In the genomic region with DNA sequence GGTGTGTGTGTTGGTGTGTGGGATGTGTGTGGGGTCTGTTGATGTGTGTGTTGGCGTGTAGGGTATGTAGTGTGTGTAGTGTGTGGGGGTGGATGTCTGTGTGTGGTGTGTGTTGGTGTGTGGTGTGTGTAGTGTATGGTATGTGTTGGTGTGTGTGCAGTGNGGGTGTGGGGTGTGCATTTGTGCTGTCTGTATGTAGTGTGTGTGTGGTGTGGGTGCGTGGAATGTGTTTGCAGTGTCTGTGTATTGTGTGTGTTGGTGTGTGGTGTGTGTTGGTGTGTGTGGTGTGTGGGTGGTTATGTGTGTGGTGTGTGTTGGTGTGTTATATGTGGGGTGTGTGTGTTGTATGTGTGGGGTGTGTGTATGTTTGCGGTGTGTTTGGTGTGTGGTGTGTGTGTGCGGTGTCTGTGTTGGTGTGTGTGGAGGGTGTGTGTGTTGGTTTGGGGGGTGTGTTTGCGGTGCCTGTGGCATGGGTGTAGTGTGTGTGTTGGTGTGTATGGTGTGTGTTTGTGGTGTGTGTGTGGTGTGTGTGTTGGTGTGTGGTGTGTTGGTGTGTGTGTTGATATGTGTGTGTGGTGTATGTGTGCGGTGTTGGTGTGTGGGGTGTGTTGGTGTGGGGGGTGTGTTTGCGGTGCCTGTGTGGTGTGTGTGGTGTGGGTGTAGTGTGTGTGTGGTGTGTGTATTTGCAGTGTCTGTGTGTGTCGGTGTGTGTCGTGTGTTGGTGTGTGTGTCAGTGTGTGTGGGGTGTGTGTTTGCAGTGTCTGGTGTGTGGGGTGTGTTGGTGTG, we compare ENCODE assay signal across 24 cellular contexts. TPM values are rescaled to one million over a fixed set of nuclear protein-coding genes. Genes with fewer than 3 reads are reported as not detected.
DNase-seq lines count a peak whose midpoint lies in the region; ATAC-seq and TF ChIP-seq lines count a peak whose summit lies in the region.
"Had no signal": no experiment of that assay in that cellular context is flagged by ENCODE, and none has a peak within 500 bp of the region (broad histone marks: within the 10 kb centered on the region; RNA-seq: fewer than 3 reads in every experiment).

No MANE protein-coding gene starts in this region.

- no peak for TF ChIP-seq POLR2A in gastrocnemius medialis (IDR thresholded peaks at IDR 0.05)

- no peaks in the 10 kb centered on the region for H3K9me3 ChIP-seq in BLaER1
- H3K9me3 ChIP-seq in Panc1 (ENCODE audit: control insufficient read depth, insufficient read depth, low read depth, low read length), result no peaks in the 10 kb centered on the region
- H3K9me3 ChIP-seq in fibroblast of lung (ENCODE audit: control insufficient read depth, insufficient read depth, low read depth, low read length), result no peaks in the 10 kb centered on the region
- no peaks in the 10 kb centered on the region for H3K9me3 ChIP-seq in gastrocnemius medialis
- H3K9me3 ChIP-seq in heart right ventricle, result no peaks in the 10 kb centered on the region
- H3K9me3 ChIP-seq: adrenal gland, left lung, uterus had no signal

- H3K36me3 ChIP-seq in BLaER1, result peaks cover 44% of the 10 kb centered on the region; the same call in 1 of the 2 replicates
- H3K36me3 ChIP-seq in Panc1 (ENCODE audit: control insufficient read depth, insufficient read depth, low read length), result no peaks in the 10 kb centered on the region
- H3K36me3 ChIP-seq in fibroblast of lung (ENCODE audit: control insufficient read depth, insufficient read depth, low read length), result no peaks in the 10 kb centered on the region
- H3K36me3 ChIP-seq in gastrocnemius medialis, result no peaks in the 10 kb centered on the region
- peaks cover 0 to 4% (median 0%) of the 10 kb centered on the region in 9 donors for H3K36me3 ChIP-seq in heart right ventricle
- H3K36me3 ChIP-seq: adrenal gland, uterus had no signal

- H3K27ac ChIP-seq in BLaER1, result peak overlapping the region; percentile 10
- H3K27ac ChIP-seq in Panc1 (ENCODE audit: low read length), result peak overlapping the region; percentile 96
- H3K27ac ChIP-seq in fibroblast of lung (ENCODE audit: insufficient read depth, low read length), result peak overlapping the region; percentile 4
- H3K27ac ChIP-seq in gastrocnemius medialis, result peak overlapping the region; percentile 90 to 97 (median 94)
- peak overlapping the region in 1 of 10 donors; percentile 77 for H3K27ac ChIP-seq in heart right ventricle
- H3K27ac ChIP-seq: left lung, uterus had no signal

- H3K4me1 ChIP-seq in BLaER1, result peaks cover 99% of the 10 kb centered on the region
- H3K4me1 ChIP-seq in Panc1 (ENCODE audit: control insufficient read depth, insufficient read depth, low read length), result peaks cover 67% of the 10 kb centered on the region
- H3K4me1 ChIP-seq in fibroblast of lung (ENCODE audit: control insufficient read depth, extremely low read depth, insufficient read depth, low read length), result peaks cover 27% of the 10 kb centered on the region
- peaks cover 90 to 100% of the 10 kb centered on the region in 2 donors for H3K4me1 ChIP-seq in gastrocnemius medialis
- H3K4me1 ChIP-seq in heart right ventricle, result peaks cover 25 to 91% (median 75%) of the 10 kb centered on the region in 9 donors

- H3K27me3 ChIP-seq in BLaER1, result no peaks in the 10 kb centered on the region
- H3K27me3 ChIP-seq in Panc1 (ENCODE audit: control insufficient read depth, insufficient read depth, low read length), result no peaks in the 10 kb centered on the region
- H3K27me3 ChIP-seq in fibroblast of lung (ENCODE audit: control insufficient read depth, insufficient read depth, low read length), result no peaks in the 10 kb centered on the region
- no peaks in the 10 kb centered on the region for H3K27me3 ChIP-seq in gastrocnemius medialis
- no peaks in the 10 kb centered on the region for H3K27me3 ChIP-seq in heart right ventricle
- H3K27me3 ChIP-seq: adrenal gland, left lung, uterus had no signal

- H3K79me2 ChIP-seq in fibroblast of lung (ENCODE audit: control insufficient read depth, insufficient read depth, low read length), result peaks cover 52% of the 10 kb centered on the region

- H3K4me2 ChIP-seq in BLaER1, result peak overlapping the region; percentile 45
- H3K4me2 ChIP-seq in fibroblast of lung (ENCODE audit: extremely low read depth, insufficient read depth, low read length), result no peak overlapping the region

- 93 to 96% methylated on average over 9 of the region's 9 CpGs for WGBS in heart right ventricle, 2 donors

- in situ Hi-C loops in Panc1 (cut with HindIII; ENCODE audit: low pct_unique_long_range_greater_than_20kb, low sequenced_read_pairs), result no loop called here
- in situ Hi-C loops in gastrocnemius medialis (cut with MboI; ENCODE audit: low sequenced_read_pairs in 4 of 4), result no loop called here

- TF ChIP-seq CTCF in Panc1 (IDR thresholded peaks at IDR 0.05) (no peak), fibroblast of lung (conservative IDR thresholded peaks at IDR 0.05 in 1 of 2, IDR thresholded peaks at IDR 0.05 in 1 of 2; ENCODE audit: low read depth in 1 of 2, low read length in 2 of 2) (no peak), gastrocnemius medialis (IDR thresholded peaks at IDR 0.05 in 4 of 5, conservative IDR thresholded peaks at IDR 0.05 in 1 of 5) (no peak), heart right ventricle (IDR thresholded peaks at IDR 0.05) (no peak)

- CTCF ChIA-PET in Panc1 (lab: Charles Lee), result no interaction called here

- intact Hi-C loops in Panc1 (cut with micrococcal nuclease; ENCODE audit: unreplicated experiment) (no loop called here), gastrocnemius medialis (cut with DNase I; ENCODE audit: low total_unique reads) (loop anchor here (5.0 kb wide), 1 partner anchor 1331 kb away; no protein-coding TSS in a partner anchor), heart right ventricle (cut with DNase I) (no loop called here)

- no peak for DNase-seq in Panc1 (ENCODE audit: low read depth, low spot score)
- DNase-seq in fibroblast of lung (ENCODE audit: low read depth in 2 of 2), result no peak
- no peak for DNase-seq in gastrocnemius medialis
- DNase-seq in superior temporal gyrus (ENCODE audit: extremely low spot score), result no peak
- no peak for DNase-seq in SHP77 treated with DMSO at 0.1 percent for 48 hours (lab: John Stamatoyannopoulos, UW)
- no peak for DNase-seq in 8988T
- no peak for DNase-seq in heart right ventricle
- DNase-seq: ACHN; activated CD8-positive, alpha-beta memory T cell treated with anti-CD3 and anti-CD28 coated beads for 24 hours; activated T-cell treated with anti-CD3 and anti-CD28 coated beads, Interleukin-2, amount 50 U/mL, for 24 hours; CD4-positive, alpha-beta T cell; dermis blood vessel endothelial cell; DMS153; hippocampal formation; left lung; NCI-H1048; NCI-H2029; NCI-H2227 treated with DMSO at 0.1 percent for 48 hours; NCI-H774; Right ventricle myocardium superior; stimulated activated CD4-positive, alpha-beta T cell treated with anti-CD3 and anti-CD28 coated beads, Interleukin-4, amount 100 ng/mL, for 24 hours had no signal

- H3K4me3 ChIP-seq in BLaER1 (no peak overlapping the region), Panc1 (ENCODE audit: low read depth in 2 of 2, low read length in 2 of 2) (no peak overlapping the region), fibroblast of lung (replicated peaks in 1 of 4; ENCODE audit: control extremely low read depth in 1 of 4, insufficient read depth in 1 of 4, low read depth in 3 of 4, low read length in 4 of 4) (no peak overlapping the region), gastrocnemius medialis (no peak overlapping the region), heart right ventricle (no peak overlapping the region)
- H3K4me3 ChIP-seq: adrenal gland, left lung, uterus had no signal

- H2AFZ ChIP-seq in fibroblast of lung (ENCODE audit: low read length), result no peak overlapping the region

- ATAC-seq in Panc1, result no peak
- no peak for ATAC-seq in gastrocnemius medialis
- no peak for ATAC-seq in heart right ventricle
- ATAC-seq: left lung had no signal

- no TSS peak for BruUV-seq in Panc1 (replicated peaks; lab: Mats Ljungman, UMichigan)

- peaks cover 100% of the 10 kb centered on the region for H4K20me1 ChIP-seq in BLaER1
- H4K20me1 ChIP-seq in fibroblast of lung (ENCODE audit: control insufficient read depth, extremely low read depth, insufficient read depth, low read length), result no peaks in the 10 kb centered on the region

- POLR2A ChIA-PET in Panc1 (lab: Charles Lee), result no interaction called here

- H3K9ac ChIP-seq in BLaER1, result no peak overlapping the region
- H3K9ac ChIP-seq in fibroblast of lung (ENCODE audit: insufficient read depth, low read length), result no peak overlapping the region

RNA-seq across cellular contexts. Expression of a gene that starts 14.7 kb away (rescaled TPM):
- total RNA-seq in Panc1 (2021; ENCODE audit: unreplicated experiment) (124 TPM), fibroblast of lung (12.6 and 17.0 TPM in 2 replicates), gastrocnemius medialis (10 to 100 TPM; 36.6 to 89.4 (median 79.7) TPM), heart right ventricle (10 to 100 TPM; 17.3 to 37.9 (median 20.9) TPM)
- polyA plus RNA-seq in Panc1 (2012; ENCODE audit: insufficient read length), result 115 TPM
- polyA plus RNA-seq in fibroblast of lung (6.6 and 10.1 TPM in 2 replicates), heart right ventricle (10 to 100 TPM; 11.5 to 26.6 TPM)
- 16.8 and 17.2 TPM in 2 replicates for polyA plus RNA-seq in fibroblast of lung (2012)
- 32.6 and 47.8 TPM in 2 replicates for polyA minus RNA-seq in fibroblast of lung (ENCODE audit: low replicate concordance)
